In genomic region chr22:26170112-26170492, GRCh38 we compare ENCODE assay signal across 10 cellular contexts. TPM values are rescaled to one million over a fixed set of nuclear protein-coding genes. Genes with fewer than 3 reads are reported as not detected.
DNase-seq lines count a peak whose midpoint lies in the region; ATAC-seq and TF ChIP-seq lines count a peak whose summit lies in the region.
"Had no signal": no experiment of that assay in that cellular context is flagged by ENCODE, and none has a peak within 500 bp of the region (broad histone marks: within the 10 kb centered on the region; RNA-seq: fewer than 3 reads in every experiment).

No MANE protein-coding gene starts in this region.

- peaks cover 8% of the 10 kb centered on the region for H3K27me3 ChIP-seq in BE2C
- peaks cover 16% of the 10 kb centered on the region; the same call in 1 of the 2 replicates for H3K27me3 ChIP-seq in H9 (ENCODE audit: insufficient read depth, low read length)
- peaks cover 51% of the 10 kb centered on the region for H3K27me3 ChIP-seq in neuron (ENCODE audit: insufficient read depth, low read length)

- H4K20me1 ChIP-seq in H9 (ENCODE audit: control insufficient read depth, insufficient read depth, insufficient read length): no peaks in the 10 kb centered on the region

- H2BK12ac ChIP-seq in H9 (ENCODE audit: insufficient read length, low read depth, low read length): no peak overlapping the region

- H3K27ac Mint-ChIP-seq in H9: no peak overlapping the region

- H3K4me3 ChIP-seq in BE2C (ENCODE audit: low read depth, low read length) (peak overlapping the region; percentile 72), neuron (ENCODE audit: low read length) (peak overlapping the region; percentile 43)
- H3K4me3 ChIP-seq: body of pancreas had no signal

- H4K5ac ChIP-seq in H9 (ENCODE audit: insufficient read length, low read depth, low read length): no peak overlapping the region

- no peaks in the 10 kb centered on the region; a peak in 1 of 7 replicates for H3K36me3 Mint-ChIP-seq in H9 (ENCODE audit: insufficient read depth in 1 of 3, low read depth in 3 of 3)

- no peaks in the 10 kb centered on the region for H3K79me2 ChIP-seq in H9 (ENCODE audit: insufficient read depth, low read length)

- no peak overlapping the region for H3K18ac ChIP-seq in H9 (ENCODE audit: insufficient read length, low read depth, low read length)

- peak overlapping the region; percentile 64 to 81 for H3K4me3 Mint-ChIP-seq in H9

- TF ChIP-seq CTCF in BE2C (IDR thresholded peaks at IDR 0.05; ENCODE audit: low read depth, low read length): no peak
- TF ChIP-seq CTCF in H9 (conservative IDR thresholded peaks at IDR 0.05): no peak

- ATAC-seq in HG03280 (IDR thresholded peaks at IDR 0.05; ENCODE audit: unreplicated experiment): no peak
- no peak for ATAC-seq in HG03196 (IDR thresholded peaks at IDR 0.05; ENCODE audit: unreplicated experiment)
- ATAC-seq: body of pancreas had no signal

- peaks cover 6% of the 10 kb centered on the region for H3K23me2 ChIP-seq in H9 (ENCODE audit: insufficient read length, low read depth, low read length, poor library complexity, severe bottlenecking)

- no peak overlapping the region for H3K27ac ChIP-seq in H9 (ENCODE audit: insufficient read length, low read depth, low read length)
- H3K27ac ChIP-seq: body of pancreas had no signal

- H3K4me1 ChIP-seq in BE2C: peaks cover 3% of the 10 kb centered on the region
- H3K4me1 ChIP-seq in H9 (ENCODE audit: insufficient read depth, low read length): no peaks in the 10 kb centered on the region
- peaks cover 10% of the 10 kb centered on the region for H3K4me1 ChIP-seq in neuron (ENCODE audit: insufficient read depth, low read length)

- H2AFZ ChIP-seq in H9 (ENCODE audit: low read length) (no peak overlapping the region), neuron (ENCODE audit: low read depth, low read length) (peak overlapping the region; percentile 95)

- H2BK15ac ChIP-seq in H9 (ENCODE audit: low read depth, low read length): no peak overlapping the region

- no peaks in the 10 kb centered on the region for H3K36me3 ChIP-seq in BE2C
- no peaks in the 10 kb centered on the region for H3K36me3 ChIP-seq in neuron (ENCODE audit: insufficient read depth, low read length)

- no peak overlapping the region for H2AK5ac ChIP-seq in H9 (ENCODE audit: insufficient read length, low read length)

- H2BK5ac ChIP-seq in H9 (ENCODE audit: insufficient read length, low read length): no peak overlapping the region

- H3K23ac ChIP-seq in H9 (ENCODE audit: insufficient read length, low read depth, low read length): no peak overlapping the region

- H3K4me2 ChIP-seq in H9 (ENCODE audit: insufficient read depth, insufficient read length, low read length): peak overlapping the region; percentile 79

- H2BK120ac ChIP-seq in H9 (ENCODE audit: low read depth, low read length, poor library complexity, severe bottlenecking): no peak overlapping the region

- H3K27me3 Mint-ChIP-seq in H9 (ENCODE audit: low read depth): peaks cover 93% of the 10 kb centered on the region

- no peak overlapping the region for H4K91ac ChIP-seq in H9 (ENCODE audit: insufficient read length, low read depth, low read length)

- H3K56ac ChIP-seq in H9 (ENCODE audit: insufficient read length, low read depth, low read length): no peak overlapping the region

- DNase-seq in BE2C (peak; percentile 25), H9 (peak; percentile 29), ecto neural progenitor cell (ENCODE audit: low spot score) (peak; percentile 52), Ammon's horn (ENCODE audit: low spot score) (no peak), T1000 (lab: John Stamatoyannopoulos, UW) (no peak)
- DNase-seq: foreskin fibroblast had no signal

- H3K4ac ChIP-seq in H9 (ENCODE audit: low read depth, low read length): no peak overlapping the region

- no peak overlapping the region for H4K8ac ChIP-seq in H9 (replicated peaks; ENCODE audit: insufficient read length, low read depth, low read length)

- H3K4me1 Mint-ChIP-seq in H9: peaks cover 26 to 35% of the 10 kb centered on the region in 2 experiments

- H3T11ph ChIP-seq in H9 (ENCODE audit: low read length): no peak overlapping the region

- no peak overlapping the region for H3K9ac ChIP-seq in H9 (ENCODE audit: extremely low read depth, insufficient read length, low read length)

- WGBS in H9 (ENCODE audit: extremely low coverage, insufficient read length, low lambda C conversion rate): no CpG with 5 or more reads among the region's 11 CpGs

- H3K9me3 ChIP-seq in BE2C (no peaks in the 10 kb centered on the region), H9 (ENCODE audit: control insufficient read depth, low read depth, low read length) (no peaks in the 10 kb centered on the region), neuron (ENCODE audit: low read length) (no peaks in the 10 kb centered on the region)
- H3K9me3 ChIP-seq: body of pancreas had no signal

- H2BK20ac ChIP-seq in H9 (ENCODE audit: low read depth, low read length, poor library complexity, severe bottlenecking): no peak overlapping the region

- peaks cover 0 to 2% of the 10 kb centered on the region in 2 experiments; a peak in 2 of 5 replicates for H3K9me3 Mint-ChIP-seq in H9

- no peak overlapping the region; the same call in 1 of the 2 replicates for H3K14ac ChIP-seq in H9 (ENCODE audit: insufficient read depth, low read length)

- H3K79me1 ChIP-seq in H9 (ENCODE audit: insufficient read depth, low read depth, low read length, poor library complexity, severe bottlenecking): no peaks in the 10 kb centered on the region

RNA-seq across cellular contexts. Expression of gene SEZ6L, which starts 0.8 kb away (rescaled TPM):
- polyA plus RNA-seq in BE2C (2012; ENCODE audit: insufficient read depth, insufficient read length, low read depth): 4.7 TPM
- total RNA-seq in H9 (2021): 0.09 and 0.13 TPM in 2 replicates

Comparison
In these comparisons a context has a peak if more than half of its experiments do, and no peak if none do; other contexts are left out.
1. DNase-seq: peak in BE2C (single experiment), H9 (single experiment) and ecto neural progenitor cell (single experiment); none in Ammon's horn (single experiment) and T1000 (single experiment).